10 cellular contexts compared by ENCODE assay signal in genomic region chr12:1797011-1797901, GRCh38. TPM values are rescaled to one million over a fixed set of nuclear protein-coding genes. Genes with fewer than 3 reads are reported as not detected.
DNase-seq lines count a peak whose midpoint lies in the region; ATAC-seq, FAIRE-seq and TF ChIP-seq lines count a peak whose summit lies in the region.
"Had no signal": no experiment of that assay in that cellular context is flagged by ENCODE, and none has a peak within 500 bp of the region (broad histone marks: within the 10 kb centered on the region; RNA-seq: fewer than 3 reads in every experiment).

No MANE protein-coding gene starts in this region.

- DNase-seq in A549 (ENCODE audit: low read depth in 1 of 2, low spot score in 1 of 2) (no peak), GM20000 (ENCODE audit: low spot score) (peak; percentile 68), Peyer's patch (peak; percentile 66 to 84 (median 83)), ascending aorta (ENCODE audit: low spot score in 2 of 2) (peak in 1 of 2 donors; percentile 81), left lobe of liver (ENCODE audit: low spot score) (peak; percentile 70), middle frontal gyrus (ENCODE audit: extremely low spot score, low spot score) (no peak)
- DNase-seq in stimulated activated CD8-positive, alpha-beta memory T cell treated with anti-CD3 and anti-CD28 coated beads, Interleukin-15, amount 100 ng/mL, for 4 hours (ENCODE audit: low read depth in 2 of 2), result peak; percentile 14 to 29

- no peak for TF ChIP-seq EP300 in A549 (IDR thresholded peaks at IDR 0.05)

- ATAC-seq in A549 (no peak), left lobe of liver (peak; percentile 48), GM19328 (IDR thresholded peaks at IDR 0.05; ENCODE audit: unreplicated experiment) (no peak)

- CTCF ChIA-PET in A549 (lab: Yijun Ruan, JAX), result interaction anchor here (1.1 to 14.6 kb wide), 7 partner anchors 142 to 786 kb away, joined by 3 to 483 read pairs (median 4); no protein-coding TSS in a partner anchor

- TF ChIP-seq CTCF in A549 (IDR thresholded peaks at IDR 0.05) (no peak), GM20000 (IDR thresholded peaks at IDR 0.05; ENCODE audit: extremely low read depth, missing control alignments) (no peak), Peyer's patch (IDR thresholded peaks at IDR 0.05) (no peak), ascending aorta (IDR thresholded peaks at IDR 0.05) (no peak)

- H3K4me2 ChIP-seq in A549, result peak overlapping the region; percentile 98

- POLR2A ChIA-PET in A549 (lab: Yijun Ruan, JAX), result no interaction called here

- intact Hi-C loops in ascending aorta (cut with DNase I), result loop anchor here (2.0 kb wide), 2 partner anchors 474 to 784 kb away; no protein-coding TSS in a partner anchor

- H3K27ac ChIP-seq in A549 (peak overlapping the region; percentile 78 to 85; a peak in 5 of 6 replicates), Peyer's patch (peak overlapping the region; percentile 85 to 94 (median 93)), ascending aorta (peak overlapping the region; percentile 56 to 81)
- H3K27ac ChIP-seq: epithelial cell of prostate had no signal

- H3K36me3 ChIP-seq in Peyer's patch, result no peaks in the 10 kb centered on the region
- no peaks in the 10 kb centered on the region for H3K36me3 ChIP-seq in ascending aorta

- H3K27me3 ChIP-seq in Peyer's patch, result no peaks in the 10 kb centered on the region
- no peaks in the 10 kb centered on the region for H3K27me3 ChIP-seq in ascending aorta

- H3K4me3 ChIP-seq in A549, result peak overlapping the region; percentile 54; the same call in 1 of the 3 replicates
- H3K4me3 ChIP-seq in Peyer's patch, result peak overlapping the region; percentile 62 to 83 (median 81)
- H3K4me3 ChIP-seq in ascending aorta, result peak overlapping the region; percentile 73 to 81

- H3K4me1 ChIP-seq in A549 (peaks cover 10% of the 10 kb centered on the region), Peyer's patch (peaks cover 0 to 17% (median 6%) of the 10 kb centered on the region in 4 donors), ascending aorta (peaks cover 6 to 13% of the 10 kb centered on the region in 2 donors)

- no peak for FAIRE-seq in A549 (lab: Jason Lieb, UNC)

- WGBS in A549 (ENCODE audit: missing lambda C conversion rate), result 87% methylated on average over 67 of the region's 71 CpGs

- no peak for TF ChIP-seq RAD21 in A549 (conservative IDR thresholded peaks at IDR 0.05 in 1 of 2, IDR thresholded peaks at IDR 0.05 in 1 of 2)

- H3K9me3 ChIP-seq in A549, result no peaks in the 10 kb centered on the region
- no peaks in the 10 kb centered on the region for H3K9me3 ChIP-seq in Peyer's patch
- H3K9me3 ChIP-seq in ascending aorta, result no peaks in the 10 kb centered on the region

- TF ChIP-seq POLR2A in A549 (IDR thresholded peaks at IDR 0.05; ENCODE audit: low read length) (no peak), Peyer's patch (IDR thresholded peaks at IDR 0.05) (peak; percentile 56 to 62)

TF ChIP-seq in A549, 52 proteins besides CTCF, POLR2A, EP300 and RAD21:
- no peak for TF ChIP-seq JUNB (IDR thresholded peaks at IDR 0.05)
- no peak for TF ChIP-seq RFX5 (IDR thresholded peaks at IDR 0.05)
- no peak for TF ChIP-seq POLR2AphosphoS2 (conservative IDR thresholded peaks at IDR 0.05; ENCODE audit: low read length)
- TF ChIP-seq HOXB5 (CRISPR knock-in tag; IDR thresholded peaks at IDR 0.05), result no peak
- no peak for TF ChIP-seq CEBPB (IDR thresholded peaks at IDR 0.05)
- no peak for TF ChIP-seq NR3C1 (IDR thresholded peaks at IDR 0.05)
- TF ChIP-seq MAX (IDR thresholded peaks at IDR 0.05), result no peak
- no peak for TF ChIP-seq HOXA7 (CRISPR knock-in tag; IDR thresholded peaks at IDR 0.05)
- no peak for TF ChIP-seq E2F6 (IDR thresholded peaks at IDR 0.05; ENCODE audit: borderline replicate concordance, low read depth)

RNA-seq across cellular contexts. Expression of gene LRTM2, which starts 23.1 kb away (rescaled TPM):
- not detected in 2 replicates for polyA plus RNA-seq in A549 (2011; rRNA removed)
- polyA plus RNA-seq in A549 (2012; cell fraction: cytosol; rRNA removed), result 0.03 TPM in 1 of 2 replicates, not detected in the other
- polyA plus RNA-seq in A549 (2012; cell fraction: nucleus; rRNA removed), result 0.02 TPM in 1 of 2 replicates, not detected in the other
- polyA plus RNA-seq in A549 (2017; fragmentation: RNase III; extraction: RNeasy Plus Mini Kit Qiagen cat#74134 plus additional on column Dnase treatment), result not detected in 3 replicates
- not detected in 2 replicates for polyA minus RNA-seq in A549 (2011; rRNA and poly(A)+ RNA removed)
- total RNA-seq in Peyer's patch, result not detected
- total RNA-seq in ascending aorta, result not detected
- total RNA-seq in left lobe of liver, result not detected
- total RNA-seq: Daoy had no signal

Comparison
In these comparisons a context has a peak if more than half of its experiments do, and no peak if none do; other contexts are left out.
1. DNase-seq: peak in GM20000 (single experiment), Peyer's patch (3 of 3), left lobe of liver (single experiment) and stimulated activated CD8-positive, alpha-beta memory T cell treated with anti-CD3 and anti-CD28 coated beads, Interleukin-15, amount 100 ng/mL, for 4 hours (2 of 2); none in A549 (0 of 2) and middle frontal gyrus (single experiment).
2. Peak in every context shown above with its lines, with median percentiles within 50 percentile points of each other: H3K27ac ChIP-seq and H3K4me3 ChIP-seq.